In the genomic region with DNA sequence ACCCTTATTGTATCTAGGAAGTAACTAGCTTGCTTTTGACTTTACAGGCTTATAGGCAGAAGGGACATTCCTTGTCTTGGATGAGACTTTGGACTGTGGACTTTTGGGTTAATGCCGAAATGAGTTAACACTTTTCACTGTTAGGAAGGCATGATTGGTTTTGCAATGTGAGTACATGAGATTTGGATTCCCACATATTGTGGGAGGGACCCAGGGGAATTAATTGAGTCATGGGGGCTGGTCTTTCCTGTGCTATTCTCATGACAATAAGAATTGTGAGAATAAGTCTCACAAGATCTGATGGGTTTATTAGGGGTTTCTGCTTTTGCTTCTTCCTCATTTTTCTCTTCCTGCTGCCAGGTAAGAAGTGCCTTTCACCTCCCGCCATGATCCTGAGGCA, we compare ENCODE assay signal across 33 cellular contexts.
"Had no signal": no experiment of that assay in that cellular context is flagged by ENCODE, and none has a peak within 500 bp of the region (broad histone marks: within the 10 kb centered on the region; RNA-seq: fewer than 3 reads in every experiment).

No MANE protein-coding gene starts in this region.

- DNase-seq: activated CD4-positive, alpha-beta memory T cell treated with anti-CD3 and anti-CD28 coated beads, Interleukin-2, amount 10 ng/mL, durations not matched to agents 7 days and 5 days; activated CD4-positive, alpha-beta T cell treated with anti-CD3 and anti-CD28 coated beads for 4 hours; activated CD4-positive, alpha-beta T cell treated with anti-CD3 and anti-CD28 coated beads, Interleukin-2, amount 10 ng/mL, durations not matched to agents 7 days and 5 days; activated CD4-positive, alpha-beta T cell treated with anti-CD3 and anti-CD28 coated beads, Interleukin-2, amount 50 U/mL, for 4 hours; activated CD4-positive, CD25-positive, alpha-beta regulatory T cell; activated CD4-positive, CD25-positive, alpha-beta regulatory T cell treated with anti-CD3 and anti-CD28 coated beads, Interleukin-2, amount 50 U/mL, for 72 hours; activated CD8-positive, alpha-beta memory T cell treated with anti-CD3 and anti-CD28 coated beads, Interleukin-2, amount 50 U/mL, for 48 hours; activated gamma-delta T cell; activated naive CD4-positive, alpha-beta T cell; activated naive CD4-positive, alpha-beta T cell treated with anti-CD3 and anti-CD28 coated beads, Interleukin-2, amount 50 U/mL, for 16 hours; activated T-cell treated with anti-CD3 and anti-CD28 coated beads for 4 hours; activated T-cell treated with anti-CD3 and anti-CD28 coated beads, Interleukin-2, amount 50 U/mL, for 24 hours; activated T-cell treated with anti-CD3 and anti-CD28 coated beads, Interleukin-2, amount 50 U/mL, for 72 hours; amniotic stem cell; anterior cingulate cortex; brain microvascular endothelial cell; caudate nucleus; cortex of kidney; dermis blood vessel endothelial cell; effector CD4-positive, alpha-beta T cell; effector memory CD8-positive, alpha-beta T cell; erythroblast; foreskin keratinocyte; gastrocnemius medialis; glutamatergic neuron; heart left ventricle; T-helper 1 cell; T-helper 17 cell; T1000 had no signal

- H3K9me3 ChIP-seq: esophagus muscularis mucosa, gastrocnemius medialis had no signal

- H3K4me3 ChIP-seq: esophagus muscularis mucosa, gastrocnemius medialis, heart left ventricle had no signal

- H3K27ac ChIP-seq: brain microvascular endothelial cell, esophagus muscularis mucosa, foreskin keratinocyte, gastrocnemius medialis, heart left ventricle had no signal

- H3K4me1 ChIP-seq: esophagus muscularis mucosa, foreskin keratinocyte, gastrocnemius medialis, heart left ventricle had no signal

- ATAC-seq: activated T-cell treated with anti-CD3 and anti-CD28 coated beads, Interleukin-2, amount 50 U/mL, for 72 hours; effector memory CD8-positive, alpha-beta T cell; foreskin keratinocyte; gastrocnemius medialis; heart left ventricle; T-helper 17 cell had no signal

- FAIRE-seq: astrocyte, bronchial epithelial cell, colon had no signal

- H3K27me3 ChIP-seq: brain microvascular endothelial cell, esophagus muscularis mucosa, foreskin keratinocyte, gastrocnemius medialis, heart left ventricle had no signal

- H3K36me3 ChIP-seq: brain microvascular endothelial cell, esophagus muscularis mucosa, gastrocnemius medialis, heart left ventricle had no signal
